In genomic region chr4:21948347-21949072, GRCh38 we compare ENCODE assay signal across 10 cellular contexts. TPM values are rescaled to one million over a fixed set of nuclear protein-coding genes. Genes with fewer than 3 reads are reported as not detected.
DNase-seq lines count a peak whose midpoint lies in the region; ATAC-seq and TF ChIP-seq lines count a peak whose summit lies in the region.
"Had no signal": no experiment of that assay in that cellular context is flagged by ENCODE, and none has a peak within 500 bp of the region (broad histone marks: within the 10 kb centered on the region; RNA-seq: fewer than 3 reads in every experiment).

KCNIP4 (minus strand) TSS chr4:21948772.

- H3K4me3 Mint-ChIP-seq in activated T-cell treated with anti-CD3 and anti-CD28 coated beads, Interleukin-2, amount 50 U/mL, for 24 hours, result no peak within 1 kb of the TSS
- H3K4me3 Mint-ChIP-seq: CD4-positive, alpha-beta memory T cell had no signal

- H3K36me3 ChIP-seq in PC-9 (ENCODE audit: low read depth), result no peaks in the 10 kb centered on the region

- no peak for TF ChIP-seq CTCF in PC-9 (conservative IDR thresholded peaks at IDR 0.05)

- H3K4me2 ChIP-seq in PC-9, result no peak within 1 kb of the TSS

- peak; percentile 40 for DNase-seq in NCI-H748 (lab: John Stamatoyannopoulos, UW; ENCODE audit: unreplicated experiment)
- no peak for DNase-seq in NCI-H748 treated with DMSO at 0.1 percent for 48 hours (lab: John Stamatoyannopoulos, UW)
- DNase-seq in activated T-cell treated with anti-CD3 and anti-CD28 coated beads, Interleukin-2, amount 50 U/mL, for 24 hours, result peak; percentile 31
- DNase-seq in hepatic stellate cell (ENCODE audit: low spot score), result peak; percentile 17
- peak; percentile 25 for DNase-seq in stimulated activated CD8-positive, alpha-beta memory T cell treated with anti-CD3 and anti-CD28 coated beads, Interleukin-4, amount 100 ng/mL, for 48 hours
- DNase-seq in PC-9, result no peak

- POLR2A ChIA-PET in PC-9 (lab: Charles Lee; ENCODE audit: unreplicated experiment), result no interaction called here

- intact Hi-C loops in PC-9 (cut with micrococcal nuclease; ENCODE audit: unreplicated experiment), result no loop called here

- no peaks in the 10 kb centered on the region for H3K4me1 ChIP-seq in PC-9 (replicated peaks; ENCODE audit: insufficient read depth)

- no TSS peak for BruUV-seq in PC-9 (replicated peaks; lab: Mats Ljungman, UMichigan)

- H3K27me3 ChIP-seq in PC-9 (ENCODE audit: insufficient read depth, low read depth), result no peaks in the 10 kb centered on the region

- no peaks in the 10 kb centered on the region for H3K79me2 ChIP-seq in PC-9 (ENCODE audit: low read depth)

- H3F3A ChIP-seq in PC-9 (ENCODE audit: insufficient read depth, low read depth), result no peaks in the 10 kb centered on the region

- ATAC-seq in HG03469 (IDR thresholded peaks at IDR 0.05; ENCODE audit: unreplicated experiment) (no peak), GM19351 (IDR thresholded peaks at IDR 0.05; ENCODE audit: unreplicated experiment) (no peak)

- no peaks in the 10 kb centered on the region for H4K20me1 ChIP-seq in PC-9 (ENCODE audit: insufficient read depth)

- H3K4me1 Mint-ChIP-seq in activated T-cell treated with anti-CD3 and anti-CD28 coated beads, Interleukin-2, amount 50 U/mL, for 24 hours (ENCODE audit: low read depth), result peaks cover 3% of the 10 kb centered on the region

- H3K9me3 ChIP-seq in PC-9 (ENCODE audit: insufficient read depth, low read depth), result no peaks in the 10 kb centered on the region

- H2AFZ ChIP-seq in PC-9, result no peak within 1 kb of the TSS

- H3K9me2 ChIP-seq in PC-9 (ENCODE audit: insufficient read depth), result no peaks in the 10 kb centered on the region

- H3K9me3 Mint-ChIP-seq in activated T-cell treated with anti-CD3 and anti-CD28 coated beads, Interleukin-2, amount 50 U/mL, for 24 hours, result peaks cover 6% of the 10 kb centered on the region

- no peak within 1 kb of the TSS for H3K4me3 ChIP-seq in PC-9

- H3K27ac ChIP-seq in PC-9, result no peak within 1 kb of the TSS

- H3K36me3 Mint-ChIP-seq in activated T-cell treated with anti-CD3 and anti-CD28 coated beads, Interleukin-2, amount 50 U/mL, for 24 hours (ENCODE audit: low read depth), result no peaks in the 10 kb centered on the region
- H3K36me3 Mint-ChIP-seq: CD4-positive, alpha-beta memory T cell had no signal

- no peak within 1 kb of the TSS for H3K27ac Mint-ChIP-seq in activated T-cell treated with anti-CD3 and anti-CD28 coated beads, Interleukin-2, amount 50 U/mL, for 24 hours

- peaks cover 36% of the 10 kb centered on the region for H3K27me3 Mint-ChIP-seq in activated T-cell treated with anti-CD3 and anti-CD28 coated beads, Interleukin-2, amount 50 U/mL, for 24 hours

- CTCF ChIA-PET in PC-9 (lab: Charles Lee), result interaction anchor here (0.7 kb wide), 1 partner anchor 69 kb away, joined by 4 read pairs; no protein-coding TSS in a partner anchor

RNA-seq across cellular contexts. Expression of gene KCNIP4, which starts in this region (rescaled TPM):
- not detected in 2 replicates for total RNA-seq in PC-9 (2021)
- total RNA-seq: CD4-positive, alpha-beta memory T cell; SK-MEL-5 had no signal

Comparison
In these comparisons a context has a peak if more than half of its experiments do, and no peak if none do; other contexts are left out.
1. DNase-seq: peak in NCI-H748 (single experiment), activated T-cell treated with anti-CD3 and anti-CD28 coated beads, Interleukin-2, amount 50 U/mL, for 24 hours (single experiment), hepatic stellate cell (single experiment) and stimulated activated CD8-positive, alpha-beta memory T cell treated with anti-CD3 and anti-CD28 coated beads, Interleukin-4, amount 100 ng/mL, for 48 hours (single experiment); none in NCI-H748 treated with DMSO at 0.1 percent for 48 hours (single experiment) and PC-9 (0 of 2).